In genomic region chr9:4180907-4181605, GRCh38 we compare ENCODE assay signal across 3 cellular contexts.
A peak's percentile ranks its signal among the peaks of the same experiment; 100 is the strongest.
TF ChIP-seq lines count a peak whose summit lies in the region.

No MANE protein-coding gene starts in this region.

TF ChIP-seq in SK-N-SH, 30 proteins besides CTCF, POLR2A, EP300 and RAD21 (continued from another document):
- TF ChIP-seq REST (IDR thresholded peaks at IDR 0.05; ENCODE audit: low read depth, low read length) = peak; percentile 81

TF ChIP-seq in SK-N-SH treated with all-trans-retinoic acid at 6 μM for 48 hours, 23 proteins besides CTCF, POLR2A, EP300 and RAD21 (continued from another document):
- TF ChIP-seq CREB5 (CRISPR knock-in tag; IDR thresholded peaks at IDR 0.05; ENCODE audit: low read depth) (no peak), ZFP3 (CRISPR knock-in tag; IDR thresholded peaks at IDR 0.05) (no peak), ZC3H10 (CRISPR knock-in tag; IDR thresholded peaks at IDR 0.05) (no peak), RARB (CRISPR knock-in tag; IDR thresholded peaks at IDR 0.05) (no peak), ZFP30 (CRISPR knock-in tag; IDR thresholded peaks at IDR 0.05) (no peak), CSDC2 (CRISPR knock-in tag; IDR thresholded peaks at IDR 0.05) (no peak), OSR1 (CRISPR knock-in tag; IDR thresholded peaks at IDR 0.05) (no peak), ZNF565 (CRISPR knock-in tag; conservative IDR thresholded peaks at IDR 0.05; ENCODE audit: low read depth) (no peak), PPARA (CRISPR knock-in tag; IDR thresholded peaks at IDR 0.05; ENCODE audit: borderline replicate concordance) (no peak), BACH2 (CRISPR knock-in tag; IDR thresholded peaks at IDR 0.05; ENCODE audit: borderline replicate concordance) (no peak), ESRRG (CRISPR knock-in tag; IDR thresholded peaks at IDR 0.05) (no peak), ZNF70 (CRISPR knock-in tag; IDR thresholded peaks at IDR 0.05) (no peak), GLIS3 (CRISPR knock-in tag; IDR thresholded peaks at IDR 0.05) (no peak), PATZ1 (CRISPR knock-in tag; IDR thresholded peaks at IDR 0.05; ENCODE audit: borderline replicate concordance) (no peak)
- TF ChIP-seq, protein P1, sequence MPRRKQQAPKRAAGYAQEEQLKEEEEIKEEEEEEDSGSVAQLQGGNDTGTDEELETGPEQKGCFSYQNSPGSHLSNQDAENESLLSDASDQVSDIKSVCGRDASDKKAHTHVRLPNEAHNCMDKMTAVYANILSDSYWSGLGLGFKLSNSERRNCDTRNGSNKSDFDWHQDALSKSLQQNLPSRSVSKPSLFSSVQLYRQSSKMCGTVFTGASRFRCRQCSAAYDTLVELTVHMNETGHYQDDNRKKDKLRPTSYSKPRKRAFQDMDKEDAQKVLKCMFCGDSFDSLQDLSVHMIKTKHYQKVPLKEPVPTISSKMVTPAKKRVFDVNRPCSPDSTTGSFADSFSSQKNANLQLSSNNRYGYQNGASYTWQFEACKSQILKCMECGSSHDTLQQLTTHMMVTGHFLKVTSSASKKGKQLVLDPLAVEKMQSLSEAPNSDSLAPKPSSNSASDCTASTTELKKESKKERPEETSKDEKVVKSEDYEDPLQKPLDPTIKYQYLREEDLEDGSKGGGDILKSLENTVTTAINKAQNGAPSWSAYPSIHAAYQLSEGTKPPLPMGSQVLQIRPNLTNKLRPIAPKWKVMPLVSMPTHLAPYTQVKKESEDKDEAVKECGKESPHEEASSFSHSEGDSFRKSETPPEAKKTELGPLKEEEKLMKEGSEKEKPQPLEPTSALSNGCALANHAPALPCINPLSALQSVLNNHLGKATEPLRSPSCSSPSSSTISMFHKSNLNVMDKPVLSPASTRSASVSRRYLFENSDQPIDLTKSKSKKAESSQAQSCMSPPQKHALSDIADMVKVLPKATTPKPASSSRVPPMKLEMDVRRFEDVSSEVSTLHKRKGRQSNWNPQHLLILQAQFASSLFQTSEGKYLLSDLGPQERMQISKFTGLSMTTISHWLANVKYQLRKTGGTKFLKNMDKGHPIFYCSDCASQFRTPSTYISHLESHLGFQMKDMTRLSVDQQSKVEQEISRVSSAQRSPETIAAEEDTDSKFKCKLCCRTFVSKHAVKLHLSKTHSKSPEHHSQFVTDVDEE (CRISPR knock-in tag; IDR thresholded peaks at IDR 0.05) = no peak
- TF ChIP-seq, protein P2, sequence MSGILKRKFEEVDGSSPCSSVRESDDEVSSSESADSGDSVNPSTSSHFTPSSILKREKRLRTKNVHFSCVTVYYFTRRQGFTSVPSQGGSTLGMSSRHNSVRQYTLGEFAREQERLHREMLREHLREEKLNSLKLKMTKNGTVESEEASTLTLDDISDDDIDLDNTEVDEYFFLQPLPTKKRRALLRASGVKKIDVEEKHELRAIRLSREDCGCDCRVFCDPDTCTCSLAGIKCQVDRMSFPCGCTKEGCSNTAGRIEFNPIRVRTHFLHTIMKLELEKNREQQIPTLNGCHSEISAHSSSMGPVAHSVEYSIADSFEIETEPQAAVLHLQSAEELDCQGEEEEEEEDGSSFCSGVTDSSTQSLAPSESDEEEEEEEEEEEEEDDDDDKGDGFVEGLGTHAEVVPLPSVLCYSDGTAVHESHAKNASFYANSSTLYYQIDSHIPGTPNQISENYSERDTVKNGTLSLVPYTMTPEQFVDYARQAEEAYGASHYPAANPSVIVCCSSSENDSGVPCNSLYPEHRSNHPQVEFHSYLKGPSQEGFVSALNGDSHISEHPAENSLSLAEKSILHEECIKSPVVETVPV (CRISPR knock-in tag; IDR thresholded peaks at IDR 0.05) = no peak
- TF ChIP-seq, protein P3, sequence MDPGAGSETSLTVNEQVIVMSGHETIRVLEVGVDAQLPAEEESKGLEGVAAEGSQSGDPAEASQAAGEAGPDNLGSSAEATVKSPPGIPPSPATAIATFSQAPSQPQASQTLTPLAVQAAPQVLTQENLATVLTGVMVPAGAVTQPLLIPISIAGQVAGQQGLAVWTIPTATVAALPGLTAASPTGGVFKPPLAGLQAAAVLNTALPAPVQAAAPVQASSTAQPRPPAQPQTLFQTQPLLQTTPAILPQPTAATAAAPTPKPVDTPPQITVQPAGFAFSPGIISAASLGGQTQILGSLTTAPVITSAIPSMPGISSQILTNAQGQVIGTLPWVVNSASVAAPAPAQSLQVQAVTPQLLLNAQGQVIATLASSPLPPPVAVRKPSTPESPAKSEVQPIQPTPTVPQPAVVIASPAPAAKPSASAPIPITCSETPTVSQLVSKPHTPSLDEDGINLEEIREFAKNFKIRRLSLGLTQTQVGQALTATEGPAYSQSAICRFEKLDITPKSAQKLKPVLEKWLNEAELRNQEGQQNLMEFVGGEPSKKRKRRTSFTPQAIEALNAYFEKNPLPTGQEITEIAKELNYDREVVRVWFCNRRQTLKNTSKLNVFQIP (CRISPR knock-in tag; IDR thresholded peaks at IDR 0.05; ENCODE audit: borderline replicate concordance, low read depth) = no peak

TF ChIP-seq in HEK293, 187 proteins besides CTCF, POLR2A, EP300 and RAD21:
- TF ChIP-seq REST (tag by site-specific recombination; IDR thresholded peaks at IDR 0.05) (0 out of 2 replicates have a peak, but pooled peaks have one; percentile 47), SALL2 (tag by site-specific recombination; IDR thresholded peaks at IDR 0.05; ENCODE audit: borderline replicate concordance) (no peak)
TF ChIP-seq in HEK293: peak in this region for 1.
